Comparison of ENCODE assay signal across 9 cellular contexts in genomic region chr1:223123238-223123976, GRCh38. TPM values are rescaled to one million over a fixed set of nuclear protein-coding genes. Genes with fewer than 3 reads are reported as not detected.
A peak's percentile ranks its signal among the peaks of the same experiment; 100 is the strongest.
DNase-seq lines count a peak whose midpoint lies in the region; ATAC-seq and TF ChIP-seq lines count a peak whose summit lies in the region.
"Had no signal": no experiment of that assay in that cellular context is flagged by ENCODE, and none has a peak within 500 bp of the region (broad histone marks: within the 10 kb centered on the region; RNA-seq: fewer than 3 reads in every experiment).

No MANE protein-coding gene starts in this region.

- H3K9me3 ChIP-seq in CD4-positive, alpha-beta T cell (ENCODE audit: control insufficient read depth, low read length): no peaks in the 10 kb centered on the region
- H3K9me3 ChIP-seq in effector memory CD4-positive, alpha-beta T cell (ENCODE audit: control insufficient read depth, low read length): no peaks in the 10 kb centered on the region
- H3K9me3 ChIP-seq in mucosa of rectum (ENCODE audit: control insufficient read depth in 2 of 2, low read length in 2 of 2): no peaks in the 10 kb centered on the region
- H3K9me3 ChIP-seq: SJSA1 had no signal

- H3K4me1 Mint-ChIP-seq in CD4-positive, alpha-beta T cell (ENCODE audit: low read depth): peaks cover 8% of the 10 kb centered on the region
- H3K4me1 Mint-ChIP-seq in activated CD4-positive, alpha-beta memory T cell treated with anti-CD3 and anti-CD28 coated beads, Interleukin-2, amount 10 ng/mL, durations not matched to agents 7 days and 5 days: peaks cover 7% of the 10 kb centered on the region
- H3K4me1 Mint-ChIP-seq in stimulated activated effector memory CD8-positive, alpha-beta T cell treated with anti-CD3 and anti-CD28 coated beads, Interleukin-12 subunit alpha, Interleukin-12 subunit beta, amount 100 ng/mL, for 72 hours: peaks cover 9% of the 10 kb centered on the region

- no peak overlapping the region for H3K27ac ChIP-seq in CD4-positive, alpha-beta T cell (ENCODE audit: low read depth, low read length)
- no peak overlapping the region for H3K27ac ChIP-seq in effector memory CD4-positive, alpha-beta T cell (ENCODE audit: insufficient read depth, low read length, poor library complexity, severe bottlenecking)
- no peak overlapping the region for H3K27ac ChIP-seq in mucosa of rectum (ENCODE audit: low read depth in 2 of 2, low read length in 2 of 2)
- H3K27ac ChIP-seq: SJSA1 had no signal

- peak; percentile 95 for ATAC-seq in CD4-positive, alpha-beta T cell (ENCODE audit: poor library complexity)
- ATAC-seq in GM19328 (IDR thresholded peaks at IDR 0.05; ENCODE audit: unreplicated experiment): peak; percentile 81
- ATAC-seq in HG03442 (IDR thresholded peaks at IDR 0.05; ENCODE audit: unreplicated experiment): peak; percentile 90
- peak; percentile 86 for ATAC-seq in stimulated activated effector memory CD8-positive, alpha-beta T cell treated with anti-CD3 and anti-CD28 coated beads, Interleukin-12 subunit alpha, Interleukin-12 subunit beta, amount 100 ng/mL, for 72 hours

- DNase-seq in CD4-positive, alpha-beta T cell: peak; percentile 54 to 71 (median 59)
- peak; percentile 83 for DNase-seq in NCI-H82 (lab: John Stamatoyannopoulos, UW)
- peak; percentile 71 for DNase-seq in activated CD4-positive, alpha-beta memory T cell treated with anti-CD3 and anti-CD28 coated beads, Interleukin-2, amount 10 ng/mL, durations not matched to agents 7 days and 5 days
- DNase-seq in effector memory CD4-positive, alpha-beta T cell: peak; percentile 17 to 56 (median 26)
- DNase-seq in stimulated activated effector memory CD8-positive, alpha-beta T cell treated with anti-CD3 and anti-CD28 coated beads, Interleukin-12 subunit alpha, Interleukin-12 subunit beta, amount 100 ng/mL, for 72 hours (ENCODE audit: low spot score in 2 of 2): peak; percentile 65 to 83

- H3K27me3 Mint-ChIP-seq in CD4-positive, alpha-beta T cell: no peaks in the 10 kb centered on the region
- H3K27me3 Mint-ChIP-seq in activated CD4-positive, alpha-beta memory T cell treated with anti-CD3 and anti-CD28 coated beads, Interleukin-2, amount 10 ng/mL, durations not matched to agents 7 days and 5 days: peaks cover 7% of the 10 kb centered on the region

- H3K9me3 Mint-ChIP-seq in CD4-positive, alpha-beta T cell: no peaks in the 10 kb centered on the region
- H3K9me3 Mint-ChIP-seq in activated CD4-positive, alpha-beta memory T cell treated with anti-CD3 and anti-CD28 coated beads, Interleukin-2, amount 10 ng/mL, durations not matched to agents 7 days and 5 days: no peaks in the 10 kb centered on the region
- H3K9me3 Mint-ChIP-seq in stimulated activated effector memory CD8-positive, alpha-beta T cell treated with anti-CD3 and anti-CD28 coated beads, Interleukin-12 subunit alpha, Interleukin-12 subunit beta, amount 100 ng/mL, for 72 hours: no peaks in the 10 kb centered on the region

- CTCF ChIA-PET in CD4-positive, alpha-beta T cell (lab: Charles Lee): interaction anchor here (0.7 to 5.1 kb wide), 21 partner anchors 10 to 659 kb away, joined by 3 to 60 read pairs (median 3); partner anchors contain the start of gene TLR5
- CTCF ChIA-PET in activated CD4-positive, alpha-beta memory T cell treated with anti-CD3 and anti-CD28 coated beads, Interleukin-2, amount 10 ng/mL, durations not matched to agents 7 days and 5 days (lab: Charles Lee): interaction anchor here (0.6 to 5.6 kb wide), 35 partner anchors 9 to 659 kb away, joined by 3 to 87 read pairs (median 4); partner anchors contain the start of genes SUSD4 and TLR5

- H3K4me1 ChIP-seq in effector memory CD4-positive, alpha-beta T cell (ENCODE audit: control insufficient read depth, insufficient read depth, low read length, poor library complexity, severe bottlenecking): no peaks in the 10 kb centered on the region
- H3K4me1 ChIP-seq in mucosa of rectum (ENCODE audit: control insufficient read depth in 2 of 2, insufficient read depth in 2 of 2, low read length in 2 of 2): peaks cover 0 to 5% of the 10 kb centered on the region in 2 donors
- H3K4me1 ChIP-seq: SJSA1 had no signal

- no peak overlapping the region for H3K9ac ChIP-seq in mucosa of rectum (ENCODE audit: low read depth in 1 of 2, low read length in 2 of 2)

- POLR2A ChIA-PET in CD4-positive, alpha-beta T cell (lab: Charles Lee): interaction anchor here (0.6 to 1.3 kb wide), 2 partner anchors 11 to 519 kb away, joined by 3 to 6 read pairs; no protein-coding TSS in a partner anchor
- POLR2A ChIA-PET in activated CD4-positive, alpha-beta memory T cell treated with anti-CD3 and anti-CD28 coated beads, Interleukin-2, amount 10 ng/mL, durations not matched to agents 7 days and 5 days (lab: Charles Lee): interaction anchor here (1.2 kb wide), 1 partner anchor 10 kb away, joined by 3 read pairs; no protein-coding TSS in a partner anchor

- H3K36me3 ChIP-seq in effector memory CD4-positive, alpha-beta T cell (ENCODE audit: control insufficient read depth, insufficient read depth, low read length): no peaks in the 10 kb centered on the region
- no peaks in the 10 kb centered on the region for H3K36me3 ChIP-seq in mucosa of rectum (ENCODE audit: control insufficient read depth in 2 of 2, insufficient read depth in 2 of 2, low read length in 2 of 2)
- H3K36me3 ChIP-seq: SJSA1 had no signal

- no peak overlapping the region for H3K27ac Mint-ChIP-seq in CD4-positive, alpha-beta T cell
- H3K27ac Mint-ChIP-seq in activated CD4-positive, alpha-beta memory T cell treated with anti-CD3 and anti-CD28 coated beads, Interleukin-2, amount 10 ng/mL, durations not matched to agents 7 days and 5 days: no peak overlapping the region
- H3K27ac Mint-ChIP-seq in stimulated activated effector memory CD8-positive, alpha-beta T cell treated with anti-CD3 and anti-CD28 coated beads, Interleukin-12 subunit alpha, Interleukin-12 subunit beta, amount 100 ng/mL, for 72 hours: no peak overlapping the region

- peak; percentile 90 for TF ChIP-seq CTCF in CD4-positive, alpha-beta T cell (IDR thresholded peaks at IDR 0.05)

- H3K4me3 ChIP-seq in effector memory CD4-positive, alpha-beta T cell (ENCODE audit: insufficient read depth, low read depth, low read length, poor library complexity, severe bottlenecking): peak overlapping the region; percentile 27
- H3K4me3 ChIP-seq in mucosa of rectum (ENCODE audit: low read length in 2 of 2): peak overlapping the region; percentile 55 to 68
- H3K4me3 ChIP-seq: SJSA1 had no signal

- intact Hi-C loops in CD4-positive, alpha-beta T cell (cut with DNase I, micrococcal nuclease): loop anchor here (2.0 to 10.0 kb wide), 3 partner anchors 331 to 621 kb away; no protein-coding TSS in a partner anchor

- H3K27me3 ChIP-seq in CD4-positive, alpha-beta T cell (ENCODE audit: control insufficient read depth, insufficient read depth, low read length): no peaks in the 10 kb centered on the region
- no peaks in the 10 kb centered on the region for H3K27me3 ChIP-seq in effector memory CD4-positive, alpha-beta T cell (replicated peaks; ENCODE audit: control insufficient read depth, insufficient read depth, low read length, poor library complexity, severe bottlenecking)
- H3K27me3 ChIP-seq in mucosa of rectum (ENCODE audit: control insufficient read depth in 2 of 2, insufficient read depth in 2 of 2, low read length in 2 of 2): no peaks in the 10 kb centered on the region
- H3K27me3 ChIP-seq: SJSA1 had no signal

- no peaks in the 10 kb centered on the region for H3K36me3 Mint-ChIP-seq in CD4-positive, alpha-beta T cell (ENCODE audit: low read depth)
- no peaks in the 10 kb centered on the region for H3K36me3 Mint-ChIP-seq in activated CD4-positive, alpha-beta memory T cell treated with anti-CD3 and anti-CD28 coated beads, Interleukin-2, amount 10 ng/mL, durations not matched to agents 7 days and 5 days (ENCODE audit: low read depth)
- H3K36me3 Mint-ChIP-seq in stimulated activated effector memory CD8-positive, alpha-beta T cell treated with anti-CD3 and anti-CD28 coated beads, Interleukin-12 subunit alpha, Interleukin-12 subunit beta, amount 100 ng/mL, for 72 hours: no peaks in the 10 kb centered on the region

- H3K4me3 Mint-ChIP-seq in CD4-positive, alpha-beta T cell: peak overlapping the region; percentile 20
- no peak overlapping the region for H3K4me3 Mint-ChIP-seq in activated CD4-positive, alpha-beta memory T cell treated with anti-CD3 and anti-CD28 coated beads, Interleukin-2, amount 10 ng/mL, durations not matched to agents 7 days and 5 days
- peak overlapping the region; percentile 34 for H3K4me3 Mint-ChIP-seq in stimulated activated effector memory CD8-positive, alpha-beta T cell treated with anti-CD3 and anti-CD28 coated beads, Interleukin-12 subunit alpha, Interleukin-12 subunit beta, amount 100 ng/mL, for 72 hours

RNA-seq across cellular contexts. Expression of gene TLR5, which starts 19.6 kb away (rescaled TPM):
- 1 to 10 TPM; 2.1 to 2.5 TPM for total RNA-seq in CD4-positive, alpha-beta T cell
- total RNA-seq in activated CD4-positive, alpha-beta memory T cell treated with anti-CD3 and anti-CD28 coated beads, Interleukin-2, amount 10 ng/mL, durations not matched to agents 7 days and 5 days: under 1 TPM; 0.15 to 0.23 TPM

Comparison
In these comparisons a context has a peak if more than half of its experiments do, and no peak if none do; other contexts are left out.
1. DNase-seq: peak in every context shown above with its lines; median percentile 83 in NCI-H82; 74 in stimulated activated effector memory CD8-positive, alpha-beta T cell treated with anti-CD3 and anti-CD28 coated beads, Interleukin-12 subunit alpha, Interleukin-12 subunit beta, amount 100 ng/mL, for 72 hours; 71 in activated CD4-positive, alpha-beta memory T cell treated with anti-CD3 and anti-CD28 coated beads, Interleukin-2, amount 10 ng/mL, durations not matched to agents 7 days and 5 days; 59 in CD4-positive, alpha-beta T cell; 26 in effector memory CD4-positive, alpha-beta T cell.